Comparison of ENCODE assay signal across 15 cellular contexts in genomic region chr16:85903576-85903975, GRCh38. TPM values are rescaled to one million over a fixed set of nuclear protein-coding genes. Genes with fewer than 3 reads are reported as not detected.
DNase-seq lines count a peak whose midpoint lies in the region; ATAC-seq and TF ChIP-seq lines count a peak whose summit lies in the region.
"Had no signal": no experiment of that assay in that cellular context is flagged by ENCODE, and none has a peak within 500 bp of the region (broad histone marks: within the 10 kb centered on the region; RNA-seq: fewer than 3 reads in every experiment).

No MANE protein-coding gene starts in this region.

- intact Hi-C loops in lower leg skin (cut with DNase I; ENCODE audit: low total_unique reads) = no loop called here

- WGBS in thymus = 15% methylated on average over 6 of the region's 6 CpGs
- WGBS in lower leg skin, 2 donors = 72 to 73% methylated on average over 5 to 6 of the region's 6 CpGs

- H3K27ac Mint-ChIP-seq in activated naive CD4-positive, alpha-beta T cell treated with anti-CD3 and anti-CD28 coated beads, Interleukin-2, amount 50 U/mL, for 24 hours = peak overlapping the region; percentile 86
- peak overlapping the region; percentile 95 for H3K27ac Mint-ChIP-seq in activated naive CD8-positive, alpha-beta T cell

- peak overlapping the region; percentile 32 for H3K4me3 ChIP-seq in thymus (ENCODE audit: low read length)
- H3K4me3 ChIP-seq in lower leg skin (ENCODE audit: low read depth, poor library complexity, severe bottlenecking) = no peak overlapping the region
- H3K4me3 ChIP-seq: hepatocyte, SJSA1, thoracic aorta had no signal

- H3K9me3 Mint-ChIP-seq in activated naive CD4-positive, alpha-beta T cell treated with anti-CD3 and anti-CD28 coated beads, Interleukin-2, amount 50 U/mL, for 24 hours = no peaks in the 10 kb centered on the region
- no peaks in the 10 kb centered on the region for H3K9me3 Mint-ChIP-seq in activated naive CD8-positive, alpha-beta T cell (ENCODE audit: low read depth)

- H3K4me1 Mint-ChIP-seq in activated naive CD4-positive, alpha-beta T cell treated with anti-CD3 and anti-CD28 coated beads, Interleukin-2, amount 50 U/mL, for 24 hours = peaks cover 66% of the 10 kb centered on the region
- peaks cover 58% of the 10 kb centered on the region for H3K4me1 Mint-ChIP-seq in activated naive CD8-positive, alpha-beta T cell (ENCODE audit: low read depth)

- H3K27me3 ChIP-seq in thymus (ENCODE audit: control insufficient read depth, insufficient read depth) = peaks cover 14% of the 10 kb centered on the region

- peak overlapping the region; percentile 97 for H3K4me3 Mint-ChIP-seq in activated naive CD4-positive, alpha-beta T cell treated with anti-CD3 and anti-CD28 coated beads, Interleukin-2, amount 50 U/mL, for 24 hours
- peak overlapping the region; percentile 94 for H3K4me3 Mint-ChIP-seq in activated naive CD8-positive, alpha-beta T cell

- H3K27me3 Mint-ChIP-seq in activated naive CD4-positive, alpha-beta T cell treated with anti-CD3 and anti-CD28 coated beads, Interleukin-2, amount 50 U/mL, for 24 hours = no peaks in the 10 kb centered on the region
- no peaks in the 10 kb centered on the region for H3K27me3 Mint-ChIP-seq in activated naive CD8-positive, alpha-beta T cell

- peaks cover 23% of the 10 kb centered on the region for H3K4me1 ChIP-seq in thymus (ENCODE audit: control insufficient read depth, insufficient read depth, low read length)

- no peaks in the 10 kb centered on the region for H3K9me3 ChIP-seq in thymus (ENCODE audit: control insufficient read depth)
- H3K9me3 ChIP-seq: thoracic aorta had no signal

- H3K36me3 Mint-ChIP-seq in activated naive CD4-positive, alpha-beta T cell treated with anti-CD3 and anti-CD28 coated beads, Interleukin-2, amount 50 U/mL, for 24 hours = peaks cover 67% of the 10 kb centered on the region
- H3K36me3 Mint-ChIP-seq in activated naive CD8-positive, alpha-beta T cell = peaks cover 42% of the 10 kb centered on the region

- DNase-seq in activated naive CD4-positive, alpha-beta T cell (lab: John Stamatoyannopoulos, UW) = no peak
- DNase-seq in NCI-H2227 (lab: John Stamatoyannopoulos, UW; ENCODE audit: unreplicated experiment) = no peak
- DNase-seq in lower leg skin (ENCODE audit: low spot score in 2 of 2) = no peak
- DNase-seq: activated CD4-positive, alpha-beta T cell treated with anti-CD3 and anti-CD28 coated beads, Interleukin-2, amount 50 U/mL, for 1 hour; mammary epithelial cell; NCI-H446 had no signal

- H3K27ac ChIP-seq in thymus (ENCODE audit: low read depth) = peak overlapping the region; percentile 53
- H3K27ac ChIP-seq: hepatocyte, SJSA1, thoracic aorta had no signal

- TF ChIP-seq POLR2A in lower leg skin (IDR thresholded peaks at IDR 0.05) = no peak

- no peaks in the 10 kb centered on the region for H3K36me3 ChIP-seq in thymus (ENCODE audit: control insufficient read depth, insufficient read depth)
- H3K36me3 ChIP-seq: SJSA1, thoracic aorta had no signal

- no peak for TF ChIP-seq CTCF in lower leg skin (IDR thresholded peaks at IDR 0.05)

- peak; percentile 25 for ATAC-seq in HG03442 (IDR thresholded peaks at IDR 0.05; ENCODE audit: unreplicated experiment)
- ATAC-seq in GM21723 (IDR thresholded peaks at IDR 0.05; ENCODE audit: unreplicated experiment) = no peak
- ATAC-seq: HepG2 had no signal

RNA-seq across cellular contexts. Expression of gene IRF8, which starts 4.6 kb away (rescaled TPM):
- 38.8 TPM for polyA plus RNA-seq in thymus
- total RNA-seq in lower leg skin = 1 to 10 TPM; 1.5 to 5.7 (median 3.7) TPM
- total RNA-seq: HepG2, mammary epithelial cell had no signal
- polyA plus RNA-seq: HepG2, mammary epithelial cell had no signal
